1 cellular context compared by ENCODE assay signal in the genomic region with DNA sequence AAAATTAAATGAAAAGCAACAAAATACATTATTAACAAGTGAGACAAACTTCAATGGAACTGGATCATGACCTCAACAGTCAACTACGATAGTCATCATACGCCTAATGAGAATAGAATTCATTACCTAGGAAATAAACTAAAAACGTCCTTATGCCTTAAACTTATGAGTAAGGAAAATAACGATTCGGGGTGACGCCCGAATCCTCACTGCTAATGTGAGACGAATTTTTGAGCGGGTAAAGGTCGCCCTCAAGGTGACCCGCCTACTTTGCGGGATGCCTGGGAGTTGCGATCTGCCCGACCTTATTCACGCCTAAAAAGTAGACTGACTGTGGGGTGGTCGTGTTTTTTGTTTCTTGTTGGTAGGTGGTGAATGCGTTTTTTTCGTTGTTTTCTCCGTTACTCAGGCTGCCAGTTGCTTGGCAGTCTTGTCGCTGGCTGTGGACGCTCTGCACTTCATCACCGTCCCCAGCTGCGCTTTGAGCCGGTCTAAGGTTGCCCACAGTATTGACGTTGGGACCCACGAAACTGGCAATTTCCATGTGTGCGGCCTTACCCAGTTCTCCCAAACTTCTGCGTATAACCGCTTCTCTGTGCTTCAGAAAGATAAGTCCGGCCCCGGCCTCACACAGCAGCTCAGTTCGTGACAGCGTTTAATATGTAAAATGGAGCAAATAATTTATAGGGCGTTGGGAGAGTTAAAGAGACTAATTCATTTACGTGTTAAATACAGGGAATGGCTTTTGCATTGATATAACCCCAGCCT.
TF ChIP-seq lines count a peak whose summit lies in the region.

No MANE protein-coding gene starts in this region.

TF ChIP-seq in K562, 482 proteins besides CTCF, POLR2A, EP300 and RAD21 (continued from another document and continues in another):
- TF ChIP-seq, protein P1, sequence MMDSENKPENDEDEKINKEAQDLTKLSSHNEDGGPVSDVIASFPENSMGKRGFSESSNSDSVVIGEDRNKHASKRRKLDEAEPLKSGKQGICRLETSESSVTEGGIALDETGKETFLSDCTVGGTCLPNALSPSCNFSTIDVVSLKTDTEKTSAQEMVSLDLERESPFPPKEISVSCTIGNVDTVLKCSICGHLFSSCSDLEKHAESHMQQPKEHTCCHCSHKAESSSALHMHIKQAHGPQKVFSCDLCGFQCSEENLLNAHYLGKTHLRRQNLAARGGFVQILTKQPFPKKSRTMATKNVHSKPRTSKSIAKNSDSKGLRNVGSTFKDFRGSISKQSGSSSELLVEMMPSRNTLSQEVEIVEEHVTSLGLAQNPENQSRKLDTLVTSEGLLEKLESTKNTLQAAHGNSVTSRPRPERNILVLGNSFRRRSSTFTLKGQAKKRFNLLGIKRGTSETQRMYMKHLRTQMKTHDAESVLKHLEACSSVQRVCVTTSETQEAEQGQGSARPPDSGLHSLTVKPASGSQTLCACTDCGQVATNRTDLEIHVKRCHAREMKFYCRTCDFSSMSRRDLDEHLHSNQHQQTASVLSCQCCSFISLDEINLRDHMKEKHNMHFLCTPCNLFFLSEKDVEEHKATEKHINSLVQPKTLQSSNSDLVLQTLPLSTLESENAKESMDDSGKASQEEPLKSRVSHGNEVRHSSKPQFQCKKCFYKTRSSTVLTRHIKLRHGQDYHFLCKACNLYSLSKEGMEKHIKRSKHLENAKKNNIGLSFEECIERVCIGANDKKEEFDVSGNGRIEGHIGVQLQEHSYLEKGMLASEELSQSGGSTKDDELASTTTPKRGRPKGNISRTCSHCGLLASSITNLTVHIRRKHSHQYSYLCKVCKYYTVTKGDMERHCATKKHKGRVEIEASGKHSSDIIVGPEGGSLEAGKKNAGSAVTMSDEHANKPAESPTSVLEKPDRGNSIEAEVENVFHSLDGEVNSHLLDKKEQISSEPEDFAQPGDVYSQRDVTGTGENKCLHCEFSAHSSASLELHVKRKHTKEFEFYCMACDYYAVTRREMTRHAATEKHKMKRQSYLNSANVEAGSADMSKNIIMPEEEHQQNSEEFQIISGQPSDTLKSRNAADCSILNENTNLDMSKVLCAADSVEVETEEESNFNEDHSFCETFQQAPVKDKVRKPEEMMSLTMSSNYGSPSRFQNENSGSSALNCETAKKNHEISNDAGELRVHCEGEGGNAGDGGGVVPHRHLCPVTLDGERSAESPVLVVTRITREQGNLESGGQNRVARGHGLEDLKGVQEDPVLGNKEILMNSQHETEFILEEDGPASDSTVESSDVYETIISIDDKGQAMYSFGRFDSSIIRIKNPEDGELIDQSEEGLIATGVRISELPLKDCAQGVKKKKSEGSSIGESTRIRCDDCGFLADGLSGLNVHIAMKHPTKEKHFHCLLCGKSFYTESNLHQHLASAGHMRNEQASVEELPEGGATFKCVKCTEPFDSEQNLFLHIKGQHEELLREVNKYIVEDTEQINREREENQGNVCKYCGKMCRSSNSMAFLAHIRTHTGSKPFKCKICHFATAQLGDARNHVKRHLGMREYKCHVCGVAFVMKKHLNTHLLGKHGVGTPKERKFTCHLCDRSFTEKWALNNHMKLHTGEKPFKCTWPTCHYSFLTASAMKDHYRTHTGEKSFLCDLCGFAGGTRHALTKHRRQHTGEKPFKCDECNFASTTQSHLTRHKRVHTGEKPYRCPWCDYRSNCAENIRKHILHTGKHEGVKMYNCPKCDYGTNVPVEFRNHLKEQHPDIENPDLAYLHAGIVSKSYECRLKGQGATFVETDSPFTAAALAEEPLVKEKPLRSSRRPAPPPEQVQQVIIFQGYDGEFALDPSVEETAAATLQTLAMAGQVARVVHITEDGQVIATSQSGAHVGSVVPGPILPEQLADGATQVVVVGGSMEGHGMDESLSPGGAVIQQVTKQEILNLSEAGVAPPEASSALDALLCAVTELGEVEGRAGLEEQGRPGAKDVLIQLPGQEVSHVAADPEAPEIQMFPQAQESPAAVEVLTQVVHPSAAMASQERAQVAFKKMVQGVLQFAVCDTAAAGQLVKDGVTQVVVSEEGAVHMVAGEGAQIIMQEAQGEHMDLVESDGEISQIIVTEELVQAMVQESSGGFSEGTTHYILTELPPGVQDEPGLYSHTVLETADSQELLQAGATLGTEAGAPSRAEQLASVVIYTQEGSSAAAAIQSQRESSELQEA (IDR thresholded peaks at IDR 0.05; ENCODE audit: low read depth) = no peak
- TF ChIP-seq NCOA6 (IDR thresholded peaks at IDR 0.05) (peak; percentile 62; the same call in 1 of the 2 replicates), ZBTB8A (IDR thresholded peaks at IDR 0.05; ENCODE audit: partially characterized antibody) (no peak), CBX1 (IDR thresholded peaks at IDR 0.05; ENCODE audit: low read depth) (peak; percentile 100), ZNF785 (CRISPR knock-in tag; IDR thresholded peaks at IDR 0.05) (no peak), ARID1B (IDR thresholded peaks at IDR 0.05) (peak; percentile 55), ZNF354B (CRISPR knock-in tag; IDR thresholded peaks at IDR 0.05) (peak; percentile 62; the same call in 1 of the 2 replicates), SIN3A (IDR thresholded peaks at IDR 0.05; ENCODE audit: borderline replicate concordance in 2 of 2, control insufficient read depth in 1 of 2, low read depth in 2 of 2, low read length in 2 of 2) (peak; percentile 91 to 96; a peak in 2 of 4 replicates), ZNF174 (CRISPR knock-in tag; IDR thresholded peaks at IDR 0.05) (no peak), NFE2 (IDR thresholded peaks at IDR 0.05; ENCODE audit: low read depth) (peak; percentile 42), JUND (IDR thresholded peaks at IDR 0.05; ENCODE audit: borderline replicate concordance, low read depth, low read length) (peak; percentile 74), JUND (tag; IDR thresholded peaks at IDR 0.05; ENCODE audit: borderline replicate concordance, low read depth, low read length) (no peak; the same call in 2 of the 3 replicates), TCF3 (CRISPR knock-in tag; IDR thresholded peaks at IDR 0.05) (peak; percentile 39; the same call in 1 of the 2 replicates), TAL1 (IDR thresholded peaks at IDR 0.05) (no peak), POLR2AphosphoS5 (IDR thresholded peaks at IDR 0.05; ENCODE audit: control insufficient read depth, insufficient read depth, low read depth, low read length) (peak; percentile 100), POLR2H (tag; IDR thresholded peaks at IDR 0.05; ENCODE audit: low read depth) (peak; percentile 99), SIX5 (IDR thresholded peaks at IDR 0.05; ENCODE audit: borderline replicate concordance in 1 of 2, insufficient read depth in 1 of 2, low read depth in 1 of 2, low read length in 2 of 2) (peak in 1 of 2 experiments; percentile 44; a peak in 2 of 4 replicates), ZBTB7A (IDR thresholded peaks at IDR 0.05; ENCODE audit: borderline replicate concordance, control insufficient read depth, low read depth, low read length) (no peak), PHF20 (IDR thresholded peaks at IDR 0.05; ENCODE audit: partially characterized antibody) (peak; percentile 49), SNIP1 (IDR thresholded peaks at IDR 0.05; ENCODE audit: low read depth) (0 out of 2 replicates have a peak, but pooled peaks have one; percentile 5), NCOA1 (IDR thresholded peaks at IDR 0.05; ENCODE audit: low read depth) (peak; percentile 52; the same call in 1 of the 2 replicates), DIDO1 (tag; IDR thresholded peaks at IDR 0.05; ENCODE audit: low read depth) (no peak), ZNF76 (CRISPR knock-in tag; IDR thresholded peaks at IDR 0.05; ENCODE audit: borderline replicate concordance) (no peak), ZNF561 (CRISPR knock-in tag; conservative IDR thresholded peaks at IDR 0.05) (no peak), ZNF232 (CRISPR knock-in tag; IDR thresholded peaks at IDR 0.05) (peak; percentile 81; the same call in 1 of the 2 replicates), MCM3 (IDR thresholded peaks at IDR 0.05) (no peak), ZNF239 (CRISPR knock-in tag; IDR thresholded peaks at IDR 0.05) (peak; percentile 26; the same call in 1 of the 2 replicates), ATF1 (CRISPR knock-in tag; IDR thresholded peaks at IDR 0.05) (no peak), ATF1 (tag; IDR thresholded peaks at IDR 0.05) (peak; percentile 78; the same call in 1 of the 2 replicates), ZNF644 (tag; IDR thresholded peaks at IDR 0.05; ENCODE audit: low read depth) (no peak; the same call in 1 of the 2 replicates)
- TF ChIP-seq, protein P2, sequence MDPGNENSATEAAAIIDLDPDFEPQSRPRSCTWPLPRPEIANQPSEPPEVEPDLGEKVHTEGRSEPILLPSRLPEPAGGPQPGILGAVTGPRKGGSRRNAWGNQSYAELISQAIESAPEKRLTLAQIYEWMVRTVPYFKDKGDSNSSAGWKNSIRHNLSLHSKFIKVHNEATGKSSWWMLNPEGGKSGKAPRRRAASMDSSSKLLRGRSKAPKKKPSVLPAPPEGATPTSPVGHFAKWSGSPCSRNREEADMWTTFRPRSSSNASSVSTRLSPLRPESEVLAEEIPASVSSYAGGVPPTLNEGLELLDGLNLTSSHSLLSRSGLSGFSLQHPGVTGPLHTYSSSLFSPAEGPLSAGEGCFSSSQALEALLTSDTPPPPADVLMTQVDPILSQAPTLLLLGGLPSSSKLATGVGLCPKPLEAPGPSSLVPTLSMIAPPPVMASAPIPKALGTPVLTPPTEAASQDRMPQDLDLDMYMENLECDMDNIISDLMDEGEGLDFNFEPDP (CRISPR knock-in tag; IDR thresholded peaks at IDR 0.05) = peak; percentile 92
- TF ChIP-seq, protein P3, sequence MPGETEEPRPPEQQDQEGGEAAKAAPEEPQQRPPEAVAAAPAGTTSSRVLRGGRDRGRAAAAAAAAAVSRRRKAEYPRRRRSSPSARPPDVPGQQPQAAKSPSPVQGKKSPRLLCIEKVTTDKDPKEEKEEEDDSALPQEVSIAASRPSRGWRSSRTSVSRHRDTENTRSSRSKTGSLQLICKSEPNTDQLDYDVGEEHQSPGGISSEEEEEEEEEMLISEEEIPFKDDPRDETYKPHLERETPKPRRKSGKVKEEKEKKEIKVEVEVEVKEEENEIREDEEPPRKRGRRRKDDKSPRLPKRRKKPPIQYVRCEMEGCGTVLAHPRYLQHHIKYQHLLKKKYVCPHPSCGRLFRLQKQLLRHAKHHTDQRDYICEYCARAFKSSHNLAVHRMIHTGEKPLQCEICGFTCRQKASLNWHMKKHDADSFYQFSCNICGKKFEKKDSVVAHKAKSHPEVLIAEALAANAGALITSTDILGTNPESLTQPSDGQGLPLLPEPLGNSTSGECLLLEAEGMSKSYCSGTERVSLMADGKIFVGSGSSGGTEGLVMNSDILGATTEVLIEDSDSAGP (CRISPR knock-in tag; IDR thresholded peaks at IDR 0.05) = peak; percentile 63; the same call in 1 of the 2 replicates
- TF ChIP-seq, protein P4, sequence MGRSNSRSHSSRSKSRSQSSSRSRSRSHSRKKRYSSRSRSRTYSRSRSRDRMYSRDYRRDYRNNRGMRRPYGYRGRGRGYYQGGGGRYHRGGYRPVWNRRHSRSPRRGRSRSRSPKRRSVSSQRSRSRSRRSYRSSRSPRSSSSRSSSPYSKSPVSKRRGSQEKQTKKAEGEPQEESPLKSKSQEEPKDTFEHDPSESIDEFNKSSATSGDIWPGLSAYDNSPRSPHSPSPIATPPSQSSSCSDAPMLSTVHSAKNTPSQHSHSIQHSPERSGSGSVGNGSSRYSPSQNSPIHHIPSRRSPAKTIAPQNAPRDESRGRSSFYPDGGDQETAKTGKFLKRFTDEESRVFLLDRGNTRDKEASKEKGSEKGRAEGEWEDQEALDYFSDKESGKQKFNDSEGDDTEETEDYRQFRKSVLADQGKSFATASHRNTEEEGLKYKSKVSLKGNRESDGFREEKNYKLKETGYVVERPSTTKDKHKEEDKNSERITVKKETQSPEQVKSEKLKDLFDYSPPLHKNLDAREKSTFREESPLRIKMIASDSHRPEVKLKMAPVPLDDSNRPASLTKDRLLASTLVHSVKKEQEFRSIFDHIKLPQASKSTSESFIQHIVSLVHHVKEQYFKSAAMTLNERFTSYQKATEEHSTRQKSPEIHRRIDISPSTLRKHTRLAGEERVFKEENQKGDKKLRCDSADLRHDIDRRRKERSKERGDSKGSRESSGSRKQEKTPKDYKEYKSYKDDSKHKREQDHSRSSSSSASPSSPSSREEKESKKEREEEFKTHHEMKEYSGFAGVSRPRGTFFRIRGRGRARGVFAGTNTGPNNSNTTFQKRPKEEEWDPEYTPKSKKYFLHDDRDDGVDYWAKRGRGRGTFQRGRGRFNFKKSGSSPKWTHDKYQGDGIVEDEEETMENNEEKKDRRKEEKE (IDR thresholded peaks at IDR 0.05; ENCODE audit: borderline replicate concordance in 1 of 2, control insufficient read depth in 1 of 2, low read depth in 2 of 2, low read length in 1 of 2) = peak; percentile 63 to 100; a peak in 2 of 4 replicates
- TF ChIP-seq, protein P5, sequence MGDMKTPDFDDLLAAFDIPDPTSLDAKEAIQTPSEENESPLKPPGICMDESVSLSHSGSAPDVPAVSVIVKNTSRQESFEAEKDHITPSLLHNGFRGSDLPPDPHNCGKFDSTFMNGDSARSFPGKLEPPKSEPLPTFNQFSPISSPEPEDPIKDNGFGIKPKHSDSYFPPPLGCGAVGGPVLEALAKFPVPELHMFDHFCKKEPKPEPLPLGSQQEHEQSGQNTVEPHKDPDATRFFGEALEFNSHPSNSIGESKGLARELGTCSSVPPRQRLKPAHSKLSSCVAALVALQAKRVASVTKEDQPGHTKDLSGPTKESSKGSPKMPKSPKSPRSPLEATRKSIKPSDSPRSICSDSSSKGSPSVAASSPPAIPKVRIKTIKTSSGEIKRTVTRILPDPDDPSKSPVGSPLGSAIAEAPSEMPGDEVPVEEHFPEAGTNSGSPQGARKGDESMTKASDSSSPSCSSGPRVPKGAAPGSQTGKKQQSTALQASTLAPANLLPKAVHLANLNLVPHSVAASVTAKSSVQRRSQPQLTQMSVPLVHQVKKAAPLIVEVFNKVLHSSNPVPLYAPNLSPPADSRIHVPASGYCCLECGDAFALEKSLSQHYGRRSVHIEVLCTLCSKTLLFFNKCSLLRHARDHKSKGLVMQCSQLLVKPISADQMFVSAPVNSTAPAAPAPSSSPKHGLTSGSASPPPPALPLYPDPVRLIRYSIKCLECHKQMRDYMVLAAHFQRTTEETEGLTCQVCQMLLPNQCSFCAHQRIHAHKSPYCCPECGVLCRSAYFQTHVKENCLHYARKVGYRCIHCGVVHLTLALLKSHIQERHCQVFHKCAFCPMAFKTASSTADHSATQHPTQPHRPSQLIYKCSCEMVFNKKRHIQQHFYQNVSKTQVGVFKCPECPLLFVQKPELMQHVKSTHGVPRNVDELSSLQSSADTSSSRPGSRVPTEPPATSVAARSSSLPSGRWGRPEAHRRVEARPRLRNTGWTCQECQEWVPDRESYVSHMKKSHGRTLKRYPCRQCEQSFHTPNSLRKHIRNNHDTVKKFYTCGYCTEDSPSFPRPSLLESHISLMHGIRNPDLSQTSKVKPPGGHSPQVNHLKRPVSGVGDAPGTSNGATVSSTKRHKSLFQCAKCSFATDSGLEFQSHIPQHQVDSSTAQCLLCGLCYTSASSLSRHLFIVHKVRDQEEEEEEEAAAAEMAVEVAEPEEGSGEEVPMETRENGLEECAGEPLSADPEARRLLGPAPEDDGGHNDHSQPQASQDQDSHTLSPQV (IDR thresholded peaks at IDR 0.05) = peak; percentile 79
- TF ChIP-seq, protein P6, sequence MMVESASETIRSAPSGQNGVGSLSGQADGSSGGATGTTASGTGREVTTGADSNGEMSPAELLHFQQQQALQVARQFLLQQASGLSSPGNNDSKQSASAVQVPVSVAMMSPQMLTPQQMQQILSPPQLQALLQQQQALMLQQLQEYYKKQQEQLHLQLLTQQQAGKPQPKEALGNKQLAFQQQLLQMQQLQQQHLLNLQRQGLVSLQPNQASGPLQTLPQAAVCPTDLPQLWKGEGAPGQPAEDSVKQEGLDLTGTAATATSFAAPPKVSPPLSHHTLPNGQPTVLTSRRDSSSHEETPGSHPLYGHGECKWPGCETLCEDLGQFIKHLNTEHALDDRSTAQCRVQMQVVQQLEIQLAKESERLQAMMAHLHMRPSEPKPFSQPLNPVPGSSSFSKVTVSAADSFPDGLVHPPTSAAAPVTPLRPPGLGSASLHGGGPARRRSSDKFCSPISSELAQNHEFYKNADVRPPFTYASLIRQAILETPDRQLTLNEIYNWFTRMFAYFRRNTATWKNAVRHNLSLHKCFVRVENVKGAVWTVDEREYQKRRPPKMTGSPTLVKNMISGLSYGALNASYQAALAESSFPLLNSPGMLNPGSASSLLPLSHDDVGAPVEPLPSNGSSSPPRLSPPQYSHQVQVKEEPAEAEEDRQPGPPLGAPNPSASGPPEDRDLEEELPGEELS (CRISPR knock-in tag; IDR thresholded peaks at IDR 0.05; ENCODE audit: borderline replicate concordance) = peak; percentile 91
